Comparison of ENCODE assay signal across 1 cellular context in the genomic region with DNA sequence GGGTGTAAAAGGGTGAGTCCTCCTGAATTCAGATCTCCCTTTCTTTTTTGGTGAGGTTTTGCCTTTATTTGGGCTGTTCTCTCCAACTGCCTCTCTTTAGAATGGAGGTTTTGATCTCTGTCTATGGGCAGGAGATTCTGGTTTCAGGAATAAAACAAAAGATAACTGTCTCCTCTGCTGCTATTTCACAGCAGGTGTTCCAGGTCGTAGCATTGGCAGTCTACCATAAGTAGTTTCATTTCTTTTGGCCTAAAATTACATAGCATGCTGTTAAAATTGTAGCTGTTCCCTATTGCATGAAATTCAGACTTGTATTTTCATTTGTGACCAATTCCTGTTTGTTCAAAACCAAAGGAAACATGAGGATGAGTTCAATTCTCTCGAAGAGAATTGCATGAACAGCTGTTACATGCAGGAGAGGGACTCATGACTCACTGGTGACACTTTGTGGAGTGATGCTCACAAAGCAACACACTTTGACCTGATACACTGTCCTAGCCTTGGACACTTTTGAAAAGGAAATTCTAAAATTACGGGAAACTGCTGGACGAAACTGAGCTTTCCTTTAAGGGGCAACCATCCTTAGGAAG.
TF ChIP-seq lines count a peak whose summit lies in the region.

No MANE protein-coding gene starts in this region.

TF ChIP-seq in GM23338, 12 proteins besides CTCF, POLR2A, EP300 and RAD21 (continued from another document):
- TF ChIP-seq, protein P1, sequence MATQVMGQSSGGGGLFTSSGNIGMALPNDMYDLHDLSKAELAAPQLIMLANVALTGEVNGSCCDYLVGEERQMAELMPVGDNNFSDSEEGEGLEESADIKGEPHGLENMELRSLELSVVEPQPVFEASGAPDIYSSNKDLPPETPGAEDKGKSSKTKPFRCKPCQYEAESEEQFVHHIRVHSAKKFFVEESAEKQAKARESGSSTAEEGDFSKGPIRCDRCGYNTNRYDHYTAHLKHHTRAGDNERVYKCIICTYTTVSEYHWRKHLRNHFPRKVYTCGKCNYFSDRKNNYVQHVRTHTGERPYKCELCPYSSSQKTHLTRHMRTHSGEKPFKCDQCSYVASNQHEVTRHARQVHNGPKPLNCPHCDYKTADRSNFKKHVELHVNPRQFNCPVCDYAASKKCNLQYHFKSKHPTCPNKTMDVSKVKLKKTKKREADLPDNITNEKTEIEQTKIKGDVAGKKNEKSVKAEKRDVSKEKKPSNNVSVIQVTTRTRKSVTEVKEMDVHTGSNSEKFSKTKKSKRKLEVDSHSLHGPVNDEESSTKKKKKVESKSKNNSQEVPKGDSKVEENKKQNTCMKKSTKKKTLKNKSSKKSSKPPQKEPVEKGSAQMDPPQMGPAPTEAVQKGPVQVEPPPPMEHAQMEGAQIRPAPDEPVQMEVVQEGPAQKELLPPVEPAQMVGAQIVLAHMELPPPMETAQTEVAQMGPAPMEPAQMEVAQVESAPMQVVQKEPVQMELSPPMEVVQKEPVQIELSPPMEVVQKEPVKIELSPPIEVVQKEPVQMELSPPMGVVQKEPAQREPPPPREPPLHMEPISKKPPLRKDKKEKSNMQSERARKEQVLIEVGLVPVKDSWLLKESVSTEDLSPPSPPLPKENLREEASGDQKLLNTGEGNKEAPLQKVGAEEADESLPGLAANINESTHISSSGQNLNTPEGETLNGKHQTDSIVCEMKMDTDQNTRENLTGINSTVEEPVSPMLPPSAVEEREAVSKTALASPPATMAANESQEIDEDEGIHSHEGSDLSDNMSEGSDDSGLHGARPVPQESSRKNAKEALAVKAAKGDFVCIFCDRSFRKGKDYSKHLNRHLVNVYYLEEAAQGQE (IDR thresholded peaks at IDR 0.05; ENCODE audit: unreplicated experiment): no peak
- no peak for TF ChIP-seq POLR2AphosphoS5 (IDR thresholded peaks at IDR 0.05; ENCODE audit: low read depth)
- no peak for TF ChIP-seq EZH2phosphoT487 (IDR thresholded peaks at IDR 0.05; ENCODE audit: unreplicated experiment)
- no peak for TF ChIP-seq ZNF331 (CRISPR knock-in tag; IDR thresholded peaks at IDR 0.05; ENCODE audit: low read depth)
